In the genomic region with DNA sequence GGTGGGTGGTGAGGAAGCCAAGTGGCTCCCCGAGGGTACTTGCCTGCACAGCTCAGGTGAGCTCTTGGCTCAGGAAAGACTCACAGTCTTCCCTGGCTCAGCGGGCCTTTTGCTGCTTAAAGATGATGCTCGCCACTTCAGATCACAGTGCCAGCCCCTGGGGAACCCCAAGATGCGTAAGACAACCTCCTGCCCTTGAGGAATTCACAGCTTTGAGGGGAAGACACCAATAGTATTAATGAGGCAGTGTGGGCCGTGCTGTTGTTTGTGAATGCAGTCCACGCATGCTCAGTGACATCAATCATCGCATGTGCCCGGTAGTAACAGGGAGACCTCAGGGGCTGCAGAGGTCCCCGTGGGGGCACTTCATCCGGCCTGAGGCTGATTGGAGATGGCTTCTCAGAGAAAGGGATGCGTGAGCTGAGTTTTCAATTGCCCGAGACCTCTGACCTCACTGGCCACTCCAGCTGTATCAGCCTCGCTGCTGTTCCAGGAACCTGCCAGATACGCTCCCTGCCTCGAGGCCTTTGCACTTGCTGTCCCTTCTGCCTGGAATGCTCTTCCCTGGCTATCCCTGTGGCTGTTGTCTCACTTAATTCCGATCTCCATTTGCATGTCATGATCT, we compare ENCODE assay signal across 10 cellular contexts. TPM values are rescaled to one million over a fixed set of nuclear protein-coding genes. Genes with fewer than 3 reads are reported as not detected.
A peak's percentile ranks its signal among the peaks of the same experiment; 100 is the strongest.
DNase-seq lines count a peak whose midpoint lies in the region; ATAC-seq and TF ChIP-seq lines count a peak whose summit lies in the region.
"Had no signal": no experiment of that assay in that cellular context is flagged by ENCODE, and none has a peak within 500 bp of the region (broad histone marks: within the 10 kb centered on the region; RNA-seq: fewer than 3 reads in every experiment).

No MANE protein-coding gene starts in this region.

- H3K27ac ChIP-seq in Peyer's patch, result peak overlapping the region; percentile 51 to 83 (median 66)
- peak overlapping the region; percentile 76 to 94 (median 92) for H3K27ac ChIP-seq in esophagus squamous epithelium
- H3K27ac ChIP-seq in neural cell (ENCODE audit: low read length), result no peak overlapping the region
- peak overlapping the region; percentile 71 to 94 (median 83) for H3K27ac ChIP-seq in tibial nerve

- no peaks in the 10 kb centered on the region for H3K9me2 ChIP-seq in neural cell (ENCODE audit: insufficient read depth, low read length)

- no peak for ATAC-seq in HG03280 (IDR thresholded peaks at IDR 0.05; ENCODE audit: unreplicated experiment)

- no peaks in the 10 kb centered on the region for H4K20me1 ChIP-seq in neural cell (ENCODE audit: insufficient read depth)

- TF ChIP-seq EP300 in neural cell (conservative IDR thresholded peaks at IDR 0.05; ENCODE audit: poor library complexity, severe bottlenecking) (no peak), tibial nerve (IDR thresholded peaks at IDR 0.05) (no peak)

- no peaks in the 10 kb centered on the region for H3K36me3 ChIP-seq in Peyer's patch
- H3K36me3 ChIP-seq in esophagus squamous epithelium, result no peaks in the 10 kb centered on the region
- no peaks in the 10 kb centered on the region for H3K36me3 ChIP-seq in neural cell (ENCODE audit: insufficient read depth, low read length)
- no peaks in the 10 kb centered on the region for H3K36me3 ChIP-seq in tibial nerve

- no peak for TF ChIP-seq CTCF in Peyer's patch (IDR thresholded peaks at IDR 0.05)
- no peak for TF ChIP-seq CTCF in esophagus squamous epithelium (IDR thresholded peaks at IDR 0.05)
- TF ChIP-seq CTCF in neural cell (IDR thresholded peaks at IDR 0.05; ENCODE audit: poor library complexity, severe bottlenecking), result no peak
- TF ChIP-seq CTCF in tibial nerve (IDR thresholded peaks at IDR 0.05), result no peak

- H3K4me2 ChIP-seq in neural cell (ENCODE audit: low read length), result no peak overlapping the region

- DNase-seq in Peyer's patch (no peak), esophagus squamous epithelium (lab: John Stamatoyannopoulos, UW) (no peak), tibial nerve (ENCODE audit: low spot score in 2 of 2) (no peak), NCI-H1417 treated with DMSO at 0.1 percent for 48 hours (lab: John Stamatoyannopoulos, UW) (no peak), NOMO-1 treated with dmso at 0.1 percent for 144 hours (lab: John Stamatoyannopoulos, UW; ENCODE audit: unreplicated experiment) (no peak)
- DNase-seq: effector memory CD4-positive, alpha-beta T cell; T-helper 1 cell had no signal

- WGBS in esophagus squamous epithelium, 2 donors, result 29 to 38% methylated on average over 6 to 15 of the region's 16 CpGs
- WGBS in tibial nerve, 2 donors, result 39 to 41% methylated on average over 15 to 16 of the region's 16 CpGs

- H3K27me3 ChIP-seq in Peyer's patch (no peaks in the 10 kb centered on the region), esophagus squamous epithelium (no peaks in the 10 kb centered on the region), neural cell (ENCODE audit: insufficient read depth, low read depth, low read length) (no peaks in the 10 kb centered on the region), tibial nerve (no peaks in the 10 kb centered on the region)

- no peak overlapping the region for H2AFZ ChIP-seq in neural cell (ENCODE audit: low read depth, low read length)

- H3K9me3 ChIP-seq in Peyer's patch, result no peaks in the 10 kb centered on the region
- no peaks in the 10 kb centered on the region for H3K9me3 ChIP-seq in esophagus squamous epithelium
- no peaks in the 10 kb centered on the region for H3K9me3 ChIP-seq in neural cell (ENCODE audit: low read length)
- no peaks in the 10 kb centered on the region for H3K9me3 ChIP-seq in tibial nerve
- H3K9me3 ChIP-seq: mucosa of descending colon had no signal

- no peak for TF ChIP-seq RAD21 in neural cell (conservative IDR thresholded peaks at IDR 0.05)

- H3K4me1 ChIP-seq in Peyer's patch, result peaks cover 0 to 43% (median 5%) of the 10 kb centered on the region in 4 donors
- peaks cover 48 to 87% (median 69%) of the 10 kb centered on the region in 3 donors for H3K4me1 ChIP-seq in esophagus squamous epithelium
- peaks cover 0 to 87% (median 73%) of the 10 kb centered on the region in 4 donors for H3K4me1 ChIP-seq in tibial nerve

- no peak overlapping the region for H3K4me3 ChIP-seq in Peyer's patch
- peak overlapping the region in 1 of 4 donors; percentile 4 for H3K4me3 ChIP-seq in esophagus squamous epithelium
- no peak overlapping the region for H3K4me3 ChIP-seq in neural cell (ENCODE audit: low read length)
- H3K4me3 ChIP-seq in tibial nerve, result no peak overlapping the region
- H3K4me3 ChIP-seq: mucosa of descending colon had no signal

- TF ChIP-seq POLR2A in Peyer's patch (IDR thresholded peaks at IDR 0.05) (no peak), esophagus squamous epithelium (IDR thresholded peaks at IDR 0.05) (no peak), tibial nerve (IDR thresholded peaks at IDR 0.05) (no peak)

- no peaks in the 10 kb centered on the region for H3F3A ChIP-seq in neural cell (ENCODE audit: insufficient read depth, low read length, poor library complexity, severe bottlenecking)

- no peak overlapping the region for H3K9ac ChIP-seq in neural cell (ENCODE audit: low read length)

- H3K79me2 ChIP-seq in neural cell (replicated peaks; ENCODE audit: insufficient read depth, low read length), result no peaks in the 10 kb centered on the region

- intact Hi-C loops in esophagus squamous epithelium (cut with DNase I), result no loop called here

TF ChIP-seq in neural cell, 6 proteins besides CTCF, POLR2A, EP300 and RAD21:
- TF ChIP-seq TAF1 (IDR thresholded peaks at IDR 0.05; ENCODE audit: low read depth) (no peak), POLR2AphosphoS5 (IDR thresholded peaks at IDR 0.05) (peak; percentile 25)

RNA-seq across cellular contexts. Expression of gene ERGIC1, which starts 36.9 kb away (rescaled TPM):
- total RNA-seq in Peyer's patch, result 100 to 1,000 TPM; 113 to 180 (median 143) TPM
- total RNA-seq in esophagus squamous epithelium, result 10 to 100 TPM; 50.9 to 83.0 (median 65.5) TPM
- polyA plus RNA-seq in neural cell, result 59.1 and 69.4 TPM in 2 replicates
- 54.3 and 58.1 TPM in 2 replicates for polyA minus RNA-seq in neural cell
- total RNA-seq in tibial nerve, result 100 to 1,000 TPM in 2 of 4 donors, 10 to 100 TPM in 2; 60.9 to 123 (median 99.3) TPM
